15 cellular contexts compared by ENCODE assay signal in the genomic region with DNA sequence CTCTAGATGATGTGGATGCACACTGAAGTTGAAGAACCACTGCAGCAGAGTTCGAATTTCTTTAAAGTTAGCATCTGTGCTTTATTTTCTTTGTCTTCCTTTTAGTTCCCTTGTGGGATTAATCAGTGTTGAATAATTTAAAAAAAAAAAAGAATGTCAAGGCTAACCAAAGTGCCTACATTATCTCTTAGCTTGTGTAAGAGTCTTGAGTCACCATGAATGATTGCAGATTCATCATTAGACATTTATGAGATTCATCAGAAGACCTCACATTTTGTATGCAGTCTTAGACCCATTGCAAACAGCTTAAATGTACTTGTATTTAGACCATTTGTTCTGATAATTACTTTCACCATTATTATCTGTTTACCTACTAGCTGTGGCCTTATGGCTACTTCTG.
DNase-seq lines count a peak whose midpoint lies in the region; ATAC-seq and TF ChIP-seq lines count a peak whose summit lies in the region.
"Had no signal": no experiment of that assay in that cellular context is flagged by ENCODE, and none has a peak within 500 bp of the region (broad histone marks: within the 10 kb centered on the region; RNA-seq: fewer than 3 reads in every experiment).

No MANE protein-coding gene starts in this region.

- TF ChIP-seq CTCF in AG04449 (IDR thresholded peaks at IDR 0.05; ENCODE audit: insufficient read depth, low read length, missing control alignments): no peak
- no peak for TF ChIP-seq CTCF in HFFc6 (IDR thresholded peaks at IDR 0.05)

- no peak for ATAC-seq in stimulated activated effector memory CD8-positive, alpha-beta T cell treated with anti-CD3 and anti-CD28 coated beads, Interleukin-12 subunit alpha, Interleukin-12 subunit beta, amount 100 ng/mL, for 72 hours
- no peak for ATAC-seq in HG03342 (IDR thresholded peaks at IDR 0.05; ENCODE audit: unreplicated experiment)
- no peak for ATAC-seq in activated naive CD4-positive, alpha-beta T cell treated with anti-CD3 and anti-CD28 coated beads, Interleukin-2, amount 50 U/mL, for 72 hours

- H3K9me3 Mint-ChIP-seq in HFFc6: no peaks in the 10 kb centered on the region
- H3K9me3 Mint-ChIP-seq in stimulated activated effector memory CD8-positive, alpha-beta T cell treated with anti-CD3 and anti-CD28 coated beads, Interleukin-12 subunit alpha, Interleukin-12 subunit beta, amount 100 ng/mL, for 72 hours: no peaks in the 10 kb centered on the region
- no peaks in the 10 kb centered on the region for H3K9me3 Mint-ChIP-seq in activated naive CD4-positive, alpha-beta T cell treated with anti-CD3 and anti-CD28 coated beads, Interleukin-2, amount 50 U/mL, for 72 hours
- H3K9me3 Mint-ChIP-seq: immature natural killer cell had no signal

- no peak overlapping the region for H3K4me3 ChIP-seq in AG04449 (ENCODE audit: low read depth, low read length)
- H3K4me3 ChIP-seq in adipocyte (ENCODE audit: low read length): no peak overlapping the region
- H3K4me3 ChIP-seq: BLaER1 treated with 17β-estradiol and CSF1 and Interleukin-3, amounts not matched to agents 10 nM and 100 nM; cardiac muscle cell had no signal

- H3K9me3 ChIP-seq in adipocyte (ENCODE audit: control insufficient read depth, low read length): no peaks in the 10 kb centered on the region
- H3K9me3 ChIP-seq: BLaER1 treated with 17β-estradiol and CSF1 and Interleukin-3, amounts not matched to agents 10 nM and 100 nM had no signal

- CTCF ChIA-PET in AG04449 (lab: Yijun Ruan, JAX): interaction anchor here (0.9 to 1.5 kb wide), 2 partner anchors 10 to 18 kb away, joined by 3 to 4 read pairs; no protein-coding TSS in a partner anchor

- peak overlapping the region; percentile 81 for H3K27ac Mint-ChIP-seq in HFFc6
- H3K27ac Mint-ChIP-seq in stimulated activated effector memory CD8-positive, alpha-beta T cell treated with anti-CD3 and anti-CD28 coated beads, Interleukin-12 subunit alpha, Interleukin-12 subunit beta, amount 100 ng/mL, for 72 hours: no peak overlapping the region
- H3K27ac Mint-ChIP-seq in activated naive CD4-positive, alpha-beta T cell treated with anti-CD3 and anti-CD28 coated beads, Interleukin-2, amount 50 U/mL, for 72 hours: no peak overlapping the region

- H3K4me1 Mint-ChIP-seq in HFFc6 (ENCODE audit: low read depth): peaks cover 92% of the 10 kb centered on the region
- peaks cover 27% of the 10 kb centered on the region for H3K4me1 Mint-ChIP-seq in stimulated activated effector memory CD8-positive, alpha-beta T cell treated with anti-CD3 and anti-CD28 coated beads, Interleukin-12 subunit alpha, Interleukin-12 subunit beta, amount 100 ng/mL, for 72 hours

- H3K27me3 ChIP-seq in adipocyte (replicated peaks; ENCODE audit: control insufficient read depth, insufficient read depth, low read length): no peaks in the 10 kb centered on the region
- H3K27me3 ChIP-seq: BLaER1 treated with 17β-estradiol and CSF1 and Interleukin-3, amounts not matched to agents 10 nM and 100 nM; cardiac muscle cell had no signal

- peak; percentile 59 for DNase-seq in AG04449 (ENCODE audit: low read depth, low spot score)
- DNase-seq in HFFc6: peak; percentile 80
- DNase-seq in adipocyte (ENCODE audit: low read depth): peak; percentile 36
- peak; percentile 87 for DNase-seq in iris pigment epithelial cell (ENCODE audit: low read depth)
- no peak for DNase-seq in stimulated activated effector memory CD8-positive, alpha-beta T cell treated with anti-CD3 and anti-CD28 coated beads, Interleukin-12 subunit alpha, Interleukin-12 subunit beta, amount 100 ng/mL, for 72 hours (ENCODE audit: low spot score in 2 of 2)
- no peak for DNase-seq in activated naive CD4-positive, alpha-beta T cell treated with anti-CD3 and anti-CD28 coated beads, Interleukin-2, amount 50 U/mL, for 72 hours (ENCODE audit: low spot score in 2 of 2)
- no peak for DNase-seq in SKM-1 (lab: John Stamatoyannopoulos, UW; ENCODE audit: unreplicated experiment)
- DNase-seq: activated T-cell treated with anti-CD3 and anti-CD28 coated beads, Interleukin-2, amount 50 U/mL, for 1 hour; GF-D8; immature natural killer cell; SIG-M5; stimulated activated CD8-positive, alpha-beta memory T cell treated with anti-CD3 and anti-CD28 coated beads, Interleukin-4, amount 100 ng/mL, for 48 hours had no signal

- peaks cover 3% of the 10 kb centered on the region for H3K36me3 ChIP-seq in adipocyte (ENCODE audit: control insufficient read depth, insufficient read depth, low read length, severe bottlenecking)
- H3K36me3 ChIP-seq: cardiac muscle cell had no signal

- H3K4me3 Mint-ChIP-seq in HFFc6: peak overlapping the region; percentile 48
- H3K4me3 Mint-ChIP-seq in stimulated activated effector memory CD8-positive, alpha-beta T cell treated with anti-CD3 and anti-CD28 coated beads, Interleukin-12 subunit alpha, Interleukin-12 subunit beta, amount 100 ng/mL, for 72 hours: no peak overlapping the region
- H3K4me3 Mint-ChIP-seq: immature natural killer cell had no signal

- no peak overlapping the region for H3K9ac ChIP-seq in adipocyte (ENCODE audit: low read length)
- H3K9ac ChIP-seq: BLaER1 treated with 17β-estradiol and CSF1 and Interleukin-3, amounts not matched to agents 10 nM and 100 nM had no signal

- peaks cover 52% of the 10 kb centered on the region for H3K4me1 ChIP-seq in adipocyte (ENCODE audit: control insufficient read depth, insufficient read depth, low read length)

- H3K27me3 Mint-ChIP-seq in HFFc6 (ENCODE audit: insufficient read depth): no peaks in the 10 kb centered on the region

- H3K36me3 Mint-ChIP-seq in HFFc6 (ENCODE audit: low read depth): peaks cover 13% of the 10 kb centered on the region
- no peaks in the 10 kb centered on the region for H3K36me3 Mint-ChIP-seq in stimulated activated effector memory CD8-positive, alpha-beta T cell treated with anti-CD3 and anti-CD28 coated beads, Interleukin-12 subunit alpha, Interleukin-12 subunit beta, amount 100 ng/mL, for 72 hours
- peaks cover 0 to 7% of the 10 kb centered on the region in 2 donors for H3K36me3 Mint-ChIP-seq in activated naive CD4-positive, alpha-beta T cell treated with anti-CD3 and anti-CD28 coated beads, Interleukin-2, amount 50 U/mL, for 72 hours
- H3K36me3 Mint-ChIP-seq: immature natural killer cell had no signal

- POLR2A ChIA-PET in AG04449 (lab: Yijun Ruan, JAX): interaction anchor here (0.6 to 0.7 kb wide), 3 partner anchors 39 to 86 kb away, joined by 3 to 4 read pairs (median 3); no protein-coding TSS in a partner anchor

Comparison
In these comparisons a context has a peak if more than half of its experiments do, and no peak if none do; other contexts are left out.
1. DNase-seq: peak in AG04449 (single experiment), HFFc6 (single experiment), adipocyte (single experiment) and iris pigment epithelial cell (single experiment); none in stimulated activated effector memory CD8-positive, alpha-beta T cell treated with anti-CD3 and anti-CD28 coated beads, Interleukin-12 subunit alpha, Interleukin-12 subunit beta, amount 100 ng/mL, for 72 hours (0 of 2), activated naive CD4-positive, alpha-beta T cell treated with anti-CD3 and anti-CD28 coated beads, Interleukin-2, amount 50 U/mL, for 72 hours (0 of 2) and SKM-1 (single experiment).